ENCODE assay signal across 17 cellular contexts in the genomic region with DNA sequence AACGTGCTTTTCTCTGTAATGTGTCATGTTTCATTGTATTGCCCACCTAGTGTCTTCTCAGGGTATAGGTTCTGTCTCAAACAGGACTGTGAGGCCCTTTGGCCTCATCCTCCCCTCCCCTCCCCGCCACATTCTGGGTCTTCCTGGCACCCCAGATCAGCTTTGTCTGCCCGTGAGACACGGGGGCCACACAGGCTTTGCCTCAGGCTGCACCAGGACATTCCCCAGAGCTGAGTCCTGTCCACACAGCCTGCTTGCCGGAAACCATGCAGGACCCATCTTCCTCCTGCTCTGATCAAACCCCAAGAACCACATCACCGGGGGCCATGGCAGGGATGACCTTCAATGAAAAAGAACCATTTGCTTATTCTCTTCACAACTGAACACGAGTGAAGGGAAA. TPM values are rescaled to one million over a fixed set of nuclear protein-coding genes. Genes with fewer than 3 reads are reported as not detected.
DNase-seq lines count a peak whose midpoint lies in the region; ATAC-seq and TF ChIP-seq lines count a peak whose summit lies in the region.
"Had no signal": no experiment of that assay in that cellular context is flagged by ENCODE, and none has a peak within 500 bp of the region (broad histone marks: within the 10 kb centered on the region; RNA-seq: fewer than 3 reads in every experiment).

No MANE protein-coding gene starts in this region.

- no peak overlapping the region for H2BK5ac ChIP-seq in H9 (ENCODE audit: insufficient read length, low read length)

- peak; percentile 35 for DNase-seq in ELR (ENCODE audit: low read depth)
- DNase-seq in left lobe of liver (ENCODE audit: low spot score): peak; percentile 42
- DNase-seq in mesenteric fat pad (ENCODE audit: low spot score): peak; percentile 65
- no peak for DNase-seq in H9
- no peak for DNase-seq in GM19238 (ENCODE audit: insufficient read length, low spot score)
- DNase-seq in GM23248: no peak
- DNase-seq: Calu3; CD4-positive, alpha-beta memory T cell; COR-L47; DMS153; DND-41; GF-D8; H7 had no signal

- H3K36me3 ChIP-seq in BLaER1 treated with 17β-estradiol and CSF1 and Interleukin-3, amounts not matched to agents 10 nM and 100 nM: no peaks in the 10 kb centered on the region
- H3K36me3 ChIP-seq in GM23248 (ENCODE audit: low read depth): no peaks in the 10 kb centered on the region

- H4K5ac ChIP-seq in H9 (ENCODE audit: insufficient read length, low read depth, low read length): no peak overlapping the region

- TF ChIP-seq CTCF in H9 (conservative IDR thresholded peaks at IDR 0.05): no peak

- H2AFZ ChIP-seq in H9 (ENCODE audit: low read length) (no peak overlapping the region), GM23248 (no peak overlapping the region)

- ATAC-seq in left lobe of liver: no peak
- ATAC-seq: HCT116 had no signal

- no peak overlapping the region for H3K23ac ChIP-seq in H9 (ENCODE audit: insufficient read length, low read depth, low read length)

- no peak overlapping the region for H4K91ac ChIP-seq in H9 (ENCODE audit: insufficient read length, low read depth, low read length)

- H2BK15ac ChIP-seq in H9 (ENCODE audit: low read depth, low read length): no peak overlapping the region

- H2AK5ac ChIP-seq in H9 (ENCODE audit: insufficient read length, low read length): no peak overlapping the region

- H3K4me2 ChIP-seq in BLaER1 treated with 17β-estradiol and CSF1 and Interleukin-3, amounts not matched to agents 10 nM and 100 nM: peak overlapping the region in 8 of 11 experiments; percentile 6 to 58 (median 50); a peak in 9 of 22 replicates
- no peak overlapping the region for H3K4me2 ChIP-seq in H9 (ENCODE audit: insufficient read depth, insufficient read length, low read length)
- H3K4me2 ChIP-seq in GM23248 (ENCODE audit: unreplicated experiment): no peak overlapping the region

- no peaks in the 10 kb centered on the region; a peak in 1 of 22 replicates for H3K9me3 ChIP-seq in BLaER1 treated with 17β-estradiol and CSF1 and Interleukin-3, amounts not matched to agents 10 nM and 100 nM (replicated peaks in 1 of 11)
- no peaks in the 10 kb centered on the region for H3K9me3 ChIP-seq in H9 (ENCODE audit: control insufficient read depth, low read depth, low read length)
- H3K9me3 ChIP-seq in GM23248 (ENCODE audit: low read depth): no peaks in the 10 kb centered on the region

- H3K23me2 ChIP-seq in H9 (ENCODE audit: insufficient read length, low read depth, low read length, poor library complexity, severe bottlenecking): no peaks in the 10 kb centered on the region

- peaks cover 0 to 4% (median 2%) of the 10 kb centered on the region in 3 experiments; a peak in 2 of 7 replicates for H3K36me3 Mint-ChIP-seq in H9 (ENCODE audit: insufficient read depth in 1 of 3, low read depth in 3 of 3)
- H3K36me3 Mint-ChIP-seq: CD4-positive, alpha-beta memory T cell had no signal

- H3K4me1 Mint-ChIP-seq in H9: peaks cover 9 to 13% of the 10 kb centered on the region in 2 experiments
- H3K4me1 Mint-ChIP-seq: CD4-positive, alpha-beta memory T cell had no signal

- no peak overlapping the region for H2BK120ac ChIP-seq in H9 (ENCODE audit: low read depth, low read length, poor library complexity, severe bottlenecking)

- H2BK12ac ChIP-seq in H9 (ENCODE audit: insufficient read length, low read depth, low read length): no peak overlapping the region

- no peak overlapping the region for H3K4ac ChIP-seq in H9 (ENCODE audit: low read depth, low read length)

- H3K27me3 ChIP-seq in BLaER1 treated with 17β-estradiol and CSF1 and Interleukin-3, amounts not matched to agents 10 nM and 100 nM: no peaks in the 10 kb centered on the region
- H3K27me3 ChIP-seq in H9 (ENCODE audit: insufficient read depth, low read length): no peaks in the 10 kb centered on the region
- H3K27me3 ChIP-seq in GM23248 (replicated peaks; ENCODE audit: insufficient read depth): peaks cover 7% of the 10 kb centered on the region

- in situ Hi-C loops in GM23248 (cut with MboI): loop anchor here (25.0 kb wide), 1 partner anchor 709 kb away; the partner anchor contains the start of gene SFTPA2

- H3F3A ChIP-seq in GM23248 (ENCODE audit: insufficient read depth): no peaks in the 10 kb centered on the region

- no peak overlapping the region for H4K8ac ChIP-seq in H9 (replicated peaks; ENCODE audit: insufficient read length, low read depth, low read length)

- no peak overlapping the region for H3K56ac ChIP-seq in H9 (ENCODE audit: insufficient read length, low read depth, low read length)

- WGBS in H9 (ENCODE audit: extremely low coverage, insufficient read length, low lambda C conversion rate): no CpG with 5 or more reads among the region's 7 CpGs
- WGBS in GM23248 (ENCODE audit: low coverage in 1 of 2, low lambda C conversion rate in 2 of 2, missing lambda C conversion rate in 2 of 2), 2 experiments: 66 to 70% methylated on average over 7 of the region's 7 CpGs

- H3K9ac ChIP-seq in BLaER1 treated with 17β-estradiol and CSF1 and Interleukin-3, amounts not matched to agents 10 nM and 100 nM: no peak overlapping the region
- H3K9ac ChIP-seq in H9 (ENCODE audit: extremely low read depth, insufficient read length, low read length) (no peak overlapping the region), GM23248 (no peak overlapping the region)

- H3K79me2 ChIP-seq in H9 (ENCODE audit: insufficient read depth, low read length): no peaks in the 10 kb centered on the region
- no peaks in the 10 kb centered on the region for H3K79me2 ChIP-seq in GM23248 (ENCODE audit: insufficient read depth)

- H3K4me1 ChIP-seq in BLaER1 treated with 17β-estradiol and CSF1 and Interleukin-3, amounts not matched to agents 10 nM and 100 nM: peaks cover 0 to 20% (median 16%) of the 10 kb centered on the region in 10 experiments; a peak in 15 of 20 replicates
- H3K4me1 ChIP-seq in H9 (ENCODE audit: insufficient read depth, low read length) (peaks cover 5% of the 10 kb centered on the region; the same call in 1 of the 2 replicates), GM23248 (ENCODE audit: insufficient read depth) (no peaks in the 10 kb centered on the region)

- no peak overlapping the region for H3K4me3 ChIP-seq in BLaER1 treated with 17β-estradiol and CSF1 and Interleukin-3, amounts not matched to agents 10 nM and 100 nM
- H3K4me3 ChIP-seq in GM23248: no peak overlapping the region

- H3T11ph ChIP-seq in H9 (ENCODE audit: low read length): no peak overlapping the region

- no peak overlapping the region for H3K18ac ChIP-seq in H9 (ENCODE audit: insufficient read length, low read depth, low read length)

- peaks cover 0 to 14% of the 10 kb centered on the region in 2 experiments; a peak in 3 of 5 replicates for H3K9me3 Mint-ChIP-seq in H9

- no peaks in the 10 kb centered on the region for H3K79me1 ChIP-seq in H9 (ENCODE audit: insufficient read depth, low read depth, low read length, poor library complexity, severe bottlenecking)

- H3K9me2 ChIP-seq in GM23248 (ENCODE audit: insufficient read depth): no peaks in the 10 kb centered on the region

- no peaks in the 10 kb centered on the region; a peak in 1 of 22 replicates for H4K20me1 ChIP-seq in BLaER1 treated with 17β-estradiol and CSF1 and Interleukin-3, amounts not matched to agents 10 nM and 100 nM
- no peaks in the 10 kb centered on the region for H4K20me1 ChIP-seq in H9 (ENCODE audit: control insufficient read depth, insufficient read depth, insufficient read length)
- no peaks in the 10 kb centered on the region for H4K20me1 ChIP-seq in GM23248 (ENCODE audit: insufficient read depth)

- no peak overlapping the region for H3K27ac ChIP-seq in BLaER1 treated with 17β-estradiol and CSF1 and Interleukin-3, amounts not matched to agents 10 nM and 100 nM
- no peak overlapping the region for H3K27ac ChIP-seq in H9 (ENCODE audit: insufficient read length, low read depth, low read length)
- no peak overlapping the region for H3K27ac ChIP-seq in GM23248

- peaks cover 8% of the 10 kb centered on the region for H3K27me3 Mint-ChIP-seq in H9 (ENCODE audit: low read depth)

- no peak overlapping the region for H3K27ac Mint-ChIP-seq in H9
- H3K27ac Mint-ChIP-seq: CD4-positive, alpha-beta memory T cell had no signal

- H3K4me3 Mint-ChIP-seq in H9: no peak overlapping the region
- H3K4me3 Mint-ChIP-seq: CD4-positive, alpha-beta memory T cell had no signal

- no peak overlapping the region for H2BK20ac ChIP-seq in H9 (ENCODE audit: low read depth, low read length, poor library complexity, severe bottlenecking)

- H3K14ac ChIP-seq in H9 (ENCODE audit: insufficient read depth, low read length): no peak overlapping the region

RNA-seq across cellular contexts. Expression of gene MAT1A, which starts 18.6 kb away (rescaled TPM):
- total RNA-seq in left lobe of liver (928 TPM), mesenteric fat pad (0.13 TPM), H9 (2021) (1.8 and 2.1 TPM in 2 replicates)
- not detected in 2 replicates for total RNA-seq in GM23248 (2014; rRNA removed; shearing (Covaris generic))
- not detected in 2 replicates for polyA plus RNA-seq in GM23248 (2016; fragmentation: Nextera tagmentation; extraction: Ambion mirVana)
- total RNA-seq: A673; Calu3; CD4-positive, alpha-beta memory T cell had no signal
- polyA plus RNA-seq: BJ; CD4-positive, alpha-beta memory T cell had no signal

Comparison
In these comparisons a context has a peak if more than half of its experiments do, and no peak if none do; other contexts are left out.
1. H3K4me2 ChIP-seq: peak in BLaER1 treated with 17β-estradiol and CSF1 and Interleukin-3, amounts not matched to agents 10 nM and 100 nM (8 of 11); none in H9 (single experiment) and GM23248 (single experiment).
2. DNase-seq: peak in ELR (single experiment), left lobe of liver (single experiment) and mesenteric fat pad (single experiment); none in H9 (single experiment), GM19238 (single experiment) and GM23248 (single experiment).
3. RNA of gene MAT1A, which starts 18.6 kb away (total RNA-seq): 928 TPM in left lobe of liver (single experiment); 1.8 to 2.1 TPM in H9, 0.13 TPM in mesenteric fat pad (single experiment) and not detected in GM23248; every median in the first group is over 100 times any median in the second.